24 cellular contexts compared by ENCODE assay signal in genomic region chr4:130053723-130054122, GRCh38.
"Had no signal": no experiment of that assay in that cellular context is flagged by ENCODE, and none has a peak within 500 bp of the region (broad histone marks: within the 10 kb centered on the region; RNA-seq: fewer than 3 reads in every experiment).

No MANE protein-coding gene starts in this region.

- H3K4me3 ChIP-seq: colonic mucosa, esophagus squamous epithelium, gastroesophageal sphincter, heart left ventricle, left ventricle myocardium inferior, neural progenitor cell, sigmoid colon, smooth muscle cell, transverse colon, vagina had no signal

- H3K27ac ChIP-seq: colonic mucosa, esophagus squamous epithelium, gastroesophageal sphincter, heart left ventricle, left ventricle myocardium inferior, neural progenitor cell, sigmoid colon, transverse colon, vagina, VCaP had no signal

- H3K4me1 Mint-ChIP-seq: activated CD4-positive, alpha-beta T cell treated with anti-CD3 and anti-CD28 coated beads, Interleukin-2, amount 10 ng/mL, durations not matched to agents 7 days and 5 days; activated CD8-positive, alpha-beta memory T cell treated with anti-CD3 and anti-CD28 coated beads, Interleukin-2, amount 10 ng/mL, durations not matched to agents 7 days and 5 days; activated naive CD4-positive, alpha-beta T cell treated with anti-CD3 and anti-CD28 coated beads, Interleukin-2, amount 10 ng/mL, durations not matched to agents 7 days and 5 days; naive thymus-derived CD4-positive, alpha-beta T cell; stimulated activated naive B cell treated with anti-CD40 and anti-IgM and Interleukin-4, amounts not matched to agents 10 μg/mL and 1 μg/mL and 100 μg/mL, for 72 hours had no signal

- H3K4me3 Mint-ChIP-seq: activated CD4-positive, alpha-beta T cell treated with anti-CD3 and anti-CD28 coated beads, Interleukin-2, amount 10 ng/mL, durations not matched to agents 7 days and 5 days; activated CD8-positive, alpha-beta memory T cell treated with anti-CD3 and anti-CD28 coated beads, Interleukin-2, amount 10 ng/mL, durations not matched to agents 7 days and 5 days; activated CD8-positive, alpha-beta T cell treated with anti-CD3 and anti-CD28 coated beads for 36 hours; activated naive CD4-positive, alpha-beta T cell treated with anti-CD3 and anti-CD28 coated beads, Interleukin-2, amount 10 ng/mL, durations not matched to agents 7 days and 5 days; naive thymus-derived CD4-positive, alpha-beta T cell; neural progenitor cell; stimulated activated naive B cell treated with anti-CD40 and anti-IgM and Interleukin-4, amounts not matched to agents 10 μg/mL and 1 μg/mL and 100 μg/mL, for 72 hours had no signal

- FAIRE-seq: bronchial epithelial cell, keratinocyte had no signal

- H3K9ac ChIP-seq: neural progenitor cell had no signal

- ATAC-seq: activated CD8-positive, alpha-beta memory T cell treated with anti-CD3 and anti-CD28 coated beads, Interleukin-2, amount 10 ng/mL, durations not matched to agents 7 days and 5 days; activated CD8-positive, alpha-beta T cell treated with anti-CD3 and anti-CD28 coated beads for 36 hours; gastroesophageal sphincter; heart left ventricle; naive thymus-derived CD4-positive, alpha-beta T cell; stimulated activated naive B cell treated with anti-CD40 and anti-IgM and Interleukin-4, amounts not matched to agents 10 μg/mL and 1 μg/mL and 100 μg/mL, for 72 hours had no signal

- H3K4me2 ChIP-seq: neural progenitor cell, smooth muscle cell had no signal

- H3K9me3 ChIP-seq: colonic mucosa, esophagus squamous epithelium, gastroesophageal sphincter, sigmoid colon, transverse colon, vagina had no signal

- H2AFZ ChIP-seq: neural progenitor cell had no signal

- H3K9me3 Mint-ChIP-seq: activated CD4-positive, alpha-beta T cell treated with anti-CD3 and anti-CD28 coated beads, Interleukin-2, amount 10 ng/mL, durations not matched to agents 7 days and 5 days had no signal

- H3K36me3 Mint-ChIP-seq: activated CD8-positive, alpha-beta memory T cell treated with anti-CD3 and anti-CD28 coated beads, Interleukin-2, amount 10 ng/mL, durations not matched to agents 7 days and 5 days; activated naive CD4-positive, alpha-beta T cell treated with anti-CD3 and anti-CD28 coated beads, Interleukin-2, amount 10 ng/mL, durations not matched to agents 7 days and 5 days; stimulated activated naive B cell treated with anti-CD40 and anti-IgM and Interleukin-4, amounts not matched to agents 10 μg/mL and 1 μg/mL and 100 μg/mL, for 72 hours had no signal

- H3K27me3 Mint-ChIP-seq: activated CD4-positive, alpha-beta T cell treated with anti-CD3 and anti-CD28 coated beads, Interleukin-2, amount 10 ng/mL, durations not matched to agents 7 days and 5 days; activated CD8-positive, alpha-beta memory T cell treated with anti-CD3 and anti-CD28 coated beads, Interleukin-2, amount 10 ng/mL, durations not matched to agents 7 days and 5 days; activated CD8-positive, alpha-beta T cell treated with anti-CD3 and anti-CD28 coated beads for 36 hours; activated naive CD4-positive, alpha-beta T cell treated with anti-CD3 and anti-CD28 coated beads, Interleukin-2, amount 10 ng/mL, durations not matched to agents 7 days and 5 days; naive thymus-derived CD4-positive, alpha-beta T cell; stimulated activated naive B cell treated with anti-CD40 and anti-IgM and Interleukin-4, amounts not matched to agents 10 μg/mL and 1 μg/mL and 100 μg/mL, for 72 hours had no signal

- H3K36me3 ChIP-seq: colonic mucosa, esophagus squamous epithelium, gastroesophageal sphincter, heart left ventricle, left ventricle myocardium inferior, neural progenitor cell, sigmoid colon, transverse colon, vagina had no signal

- DNase-seq: activated CD4-positive, alpha-beta T cell treated with anti-CD3 and anti-CD28 coated beads, Interleukin-2, amount 10 ng/mL, durations not matched to agents 7 days and 5 days; activated CD4-positive, CD25-positive, alpha-beta regulatory T cell treated with anti-CD3 and anti-CD28 coated beads, Interleukin-2, amount 50 U/mL, for 72 hours; activated CD8-positive, alpha-beta memory T cell treated with anti-CD3 and anti-CD28 coated beads, Interleukin-2, amount 10 ng/mL, durations not matched to agents 7 days and 5 days; activated CD8-positive, alpha-beta T cell treated with anti-CD3 and anti-CD28 coated beads for 36 hours; activated effector memory CD4-positive, alpha-beta T cell treated with anti-CD3 and anti-CD28 coated beads, Interleukin-2, amount 50 U/mL, for 16 hours; activated naive CD4-positive, alpha-beta T cell treated with anti-CD3 and anti-CD28 coated beads, Interleukin-2, amount 10 ng/mL, durations not matched to agents 7 days and 5 days; activated T-cell treated with anti-CD3 and anti-CD28 coated beads for 4 hours; amygdala; colonic mucosa; esophagus squamous epithelium; heart left ventricle; left ventricle myocardium inferior; naive thymus-derived CD4-positive, alpha-beta T cell; sigmoid colon; stimulated activated CD4-positive, alpha-beta T cell treated with anti-CD3 and anti-CD28 coated beads, Interleukin-15, amount 100 ng/mL, for 24 hours; stimulated activated naive B cell treated with anti-CD40 and anti-IgM and Interleukin-4, amounts not matched to agents 10 μg/mL and 1 μg/mL and 100 μg/mL, for 72 hours; transverse colon had no signal

- H3K27me3 ChIP-seq: colonic mucosa, esophagus squamous epithelium, gastroesophageal sphincter, heart left ventricle, neural progenitor cell, sigmoid colon, transverse colon, vagina had no signal

- H3K27ac Mint-ChIP-seq: activated CD4-positive, alpha-beta T cell treated with anti-CD3 and anti-CD28 coated beads, Interleukin-2, amount 10 ng/mL, durations not matched to agents 7 days and 5 days; activated CD8-positive, alpha-beta memory T cell treated with anti-CD3 and anti-CD28 coated beads, Interleukin-2, amount 10 ng/mL, durations not matched to agents 7 days and 5 days; activated CD8-positive, alpha-beta T cell treated with anti-CD3 and anti-CD28 coated beads for 36 hours; activated naive CD4-positive, alpha-beta T cell treated with anti-CD3 and anti-CD28 coated beads, Interleukin-2, amount 10 ng/mL, durations not matched to agents 7 days and 5 days; naive thymus-derived CD4-positive, alpha-beta T cell; neural progenitor cell; stimulated activated naive B cell treated with anti-CD40 and anti-IgM and Interleukin-4, amounts not matched to agents 10 μg/mL and 1 μg/mL and 100 μg/mL, for 72 hours had no signal

- H3K4me1 ChIP-seq: colonic mucosa, esophagus squamous epithelium, gastroesophageal sphincter, heart left ventricle, left ventricle myocardium inferior, neural progenitor cell, sigmoid colon, transverse colon, vagina had no signal
